1 cellular context compared by ENCODE assay signal in the genomic region with DNA sequence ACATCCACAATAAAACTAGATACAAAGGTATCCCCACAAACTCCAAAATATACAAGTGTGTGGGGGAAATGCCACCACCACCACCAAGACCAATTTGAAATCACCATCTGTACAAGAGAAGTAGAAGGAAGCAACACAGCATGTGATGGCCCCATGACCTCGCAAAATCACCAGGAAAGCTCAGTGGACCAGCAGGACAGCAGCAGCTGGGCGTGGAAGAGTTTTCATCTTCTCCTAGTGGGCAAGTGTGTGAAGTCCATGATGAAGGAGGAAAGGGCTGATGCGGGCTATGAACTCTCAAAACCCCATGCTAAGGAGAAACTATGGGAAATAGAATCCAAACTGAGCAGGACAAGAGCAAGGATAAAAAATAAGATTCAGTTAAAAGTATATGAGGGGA.
TF ChIP-seq lines count a peak whose summit lies in the region.

No MANE protein-coding gene starts in this region.

TF ChIP-seq in GM23338, 12 proteins besides CTCF, POLR2A, EP300 and RAD21 (continued from another document):
- TF ChIP-seq REST (IDR thresholded peaks at IDR 0.05; ENCODE audit: unreplicated experiment) = no peak
- TF ChIP-seq POLR2AphosphoS5 (IDR thresholded peaks at IDR 0.05; ENCODE audit: low read depth) = no peak
- TF ChIP-seq EZH2 (IDR thresholded peaks at IDR 0.05; ENCODE audit: low read depth, unreplicated experiment) = no peak
- TF ChIP-seq ZNF331 (CRISPR knock-in tag; IDR thresholded peaks at IDR 0.05; ENCODE audit: low read depth) = no peak
- no peak for TF ChIP-seq ETS1 (IDR thresholded peaks at IDR 0.05)
- no peak for TF ChIP-seq NANOG (IDR thresholded peaks at IDR 0.05; ENCODE audit: borderline replicate concordance)
